ENCODE assay signal across 1 cellular context in the genomic region with DNA sequence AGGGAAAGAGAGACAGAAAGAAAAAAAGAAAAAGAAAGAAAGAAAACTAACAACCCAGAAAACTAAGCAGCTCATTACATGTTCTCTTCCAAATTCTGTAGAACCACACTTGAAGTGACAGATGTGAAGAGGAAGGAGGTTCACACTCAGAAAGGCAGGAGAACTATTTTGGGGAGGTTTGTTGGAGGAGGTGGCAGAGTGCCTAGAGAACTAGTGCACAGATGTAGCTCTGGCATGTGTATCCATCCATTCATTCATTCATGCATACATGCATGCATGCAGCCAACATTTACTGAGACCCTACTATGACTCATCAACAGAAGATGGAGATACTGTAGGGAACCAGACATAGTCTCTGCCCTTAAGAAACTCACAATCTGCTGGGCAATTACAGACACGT.
TF ChIP-seq lines count a peak whose summit lies in the region.

No MANE protein-coding gene starts in this region.

TF ChIP-seq in GM23338, 12 proteins besides CTCF, POLR2A, EP300 and RAD21 (continued from another document):
- TF ChIP-seq ZNF462 (CRISPR knock-in tag; IDR thresholded peaks at IDR 0.05) (no peak), POLR2AphosphoS5 (IDR thresholded peaks at IDR 0.05; ENCODE audit: low read depth) (no peak), EZH2 (IDR thresholded peaks at IDR 0.05; ENCODE audit: low read depth, unreplicated experiment) (no peak)
